1 cellular context compared by ENCODE assay signal in genomic region chr3:51710631-51711351, GRCh38.
TF ChIP-seq lines count a peak whose summit lies in the region.

No MANE protein-coding gene starts in this region.

TF ChIP-seq in WTC11, 78 proteins besides CTCF, POLR2A, EP300 and RAD21 (continued from another document):
- TF ChIP-seq ERG (CRISPR knock-in tag; IDR thresholded peaks at IDR 0.05) (no peak), MAX (CRISPR knock-in tag; IDR thresholded peaks at IDR 0.05) (no peak), TEAD4 (CRISPR knock-in tag; IDR thresholded peaks at IDR 0.05) (no peak), NFATC4 (CRISPR knock-in tag; IDR thresholded peaks at IDR 0.05) (no peak), FOXP1 (CRISPR knock-in tag; IDR thresholded peaks at IDR 0.05; ENCODE audit: borderline replicate concordance) (no peak), FOXJ3 (CRISPR knock-in tag; IDR thresholded peaks at IDR 0.05; ENCODE audit: borderline replicate concordance) (no peak), GRHL2 (CRISPR knock-in tag; IDR thresholded peaks at IDR 0.05; ENCODE audit: insufficient replicate concordance, severe bottlenecking) (no peak), JUN (CRISPR knock-in tag; IDR thresholded peaks at IDR 0.05) (no peak), ZNF416 (CRISPR knock-in tag; IDR thresholded peaks at IDR 0.05) (no peak)
